10 cellular contexts compared by ENCODE assay signal in genomic region chr6:36769161-36769675, GRCh38.
DNase-seq lines count a peak whose midpoint lies in the region; ATAC-seq and TF ChIP-seq lines count a peak whose summit lies in the region.
"Had no signal": no experiment of that assay in that cellular context is flagged by ENCODE, and none has a peak within 500 bp of the region (broad histone marks: within the 10 kb centered on the region; RNA-seq: fewer than 3 reads in every experiment).

No MANE protein-coding gene starts in this region.

- no peaks in the 10 kb centered on the region for H3K27me3 Mint-ChIP-seq in T-helper 17 cell
- peaks cover 4 to 18% of the 10 kb centered on the region in 2 donors for H3K27me3 Mint-ChIP-seq in stimulated activated naive B cell treated with anti-CD40 and anti-IgM and Interleukin-4, amounts not matched to agents 10 μg/mL and 1 μg/mL and 100 μg/mL, for 72 hours

- TF ChIP-seq CTCF in gastroesophageal sphincter (IDR thresholded peaks at IDR 0.05): no peak

- WGBS in gastroesophageal sphincter (ENCODE audit: low coverage in 1 of 2), 2 donors: 34% methylated on average over 5 of the region's 7 CpGs; no CpG with 5 or more reads in 1 of the 2 donors

- H3K4me3 Mint-ChIP-seq in T-helper 17 cell: peak overlapping the region; percentile 79
- no peak overlapping the region for H3K4me3 Mint-ChIP-seq in stimulated activated naive B cell treated with anti-CD40 and anti-IgM and Interleukin-4, amounts not matched to agents 10 μg/mL and 1 μg/mL and 100 μg/mL, for 72 hours

- ATAC-seq in T-helper 17 cell (peak; percentile 5), gastroesophageal sphincter (no peak)
- peak in 1 of 2 donors; percentile 6 for ATAC-seq in stimulated activated naive B cell treated with anti-CD40 and anti-IgM and Interleukin-4, amounts not matched to agents 10 μg/mL and 1 μg/mL and 100 μg/mL, for 72 hours (replicated peaks)

- no peaks in the 10 kb centered on the region for H3K36me3 ChIP-seq in gastroesophageal sphincter
- H3K36me3 ChIP-seq: sigmoid colon had no signal

- no peaks in the 10 kb centered on the region for H3K36me3 Mint-ChIP-seq in T-helper 17 cell (ENCODE audit: low read depth)
- no peaks in the 10 kb centered on the region for H3K36me3 Mint-ChIP-seq in stimulated activated naive B cell treated with anti-CD40 and anti-IgM and Interleukin-4, amounts not matched to agents 10 μg/mL and 1 μg/mL and 100 μg/mL, for 72 hours

- no peak for TF ChIP-seq POLR2A in gastroesophageal sphincter (IDR thresholded peaks at IDR 0.05)

- no peak for TF ChIP-seq EP300 in gastroesophageal sphincter (IDR thresholded peaks at IDR 0.05)

- H3K9me3 ChIP-seq in T-helper 17 cell (ENCODE audit: control insufficient read depth, low read length, poor library complexity, severe bottlenecking) (no peaks in the 10 kb centered on the region), gastroesophageal sphincter (no peaks in the 10 kb centered on the region)
- H3K9me3 ChIP-seq: sigmoid colon, testis had no signal

- H3K27me3 ChIP-seq in gastroesophageal sphincter: no peaks in the 10 kb centered on the region
- H3K27me3 ChIP-seq: sigmoid colon, testis had no signal

- peak overlapping the region; percentile 92 for H3K27ac Mint-ChIP-seq in T-helper 17 cell
- H3K27ac Mint-ChIP-seq in stimulated activated naive B cell treated with anti-CD40 and anti-IgM and Interleukin-4, amounts not matched to agents 10 μg/mL and 1 μg/mL and 100 μg/mL, for 72 hours: peak overlapping the region; percentile 39

- peaks cover 0 to 41% (median 18%) of the 10 kb centered on the region in 3 donors for H3K4me1 ChIP-seq in gastroesophageal sphincter

- peaks cover 38% of the 10 kb centered on the region for H3K4me1 Mint-ChIP-seq in T-helper 17 cell
- H3K4me1 Mint-ChIP-seq in stimulated activated naive B cell treated with anti-CD40 and anti-IgM and Interleukin-4, amounts not matched to agents 10 μg/mL and 1 μg/mL and 100 μg/mL, for 72 hours: peaks cover 32 to 53% of the 10 kb centered on the region in 2 donors

- DNase-seq in activated CD8-positive, alpha-beta memory T cell treated with anti-CD3 and anti-CD28 coated beads, Interleukin-2, amount 50 U/mL, for 48 hours: peak; percentile 65
- DNase-seq in activated CD8-positive, alpha-beta memory T cell treated with anti-CD3 and anti-CD28 coated beads for 24 hours: no peak
- DNase-seq in T-helper 17 cell: no peak
- DNase-seq in stimulated activated naive B cell treated with anti-CD40 and anti-IgM and Interleukin-4, amounts not matched to agents 10 μg/mL and 1 μg/mL and 100 μg/mL, for 72 hours: no peak
- DNase-seq in HCEC 1CT: no peak
- no peak for DNase-seq in stimulated activated CD4-positive, alpha-beta T cell treated with anti-CD3 and anti-CD28 coated beads, Interleukin-2, amount 100 ng/mL, for 48 hours
- no peak for DNase-seq in NOMO-1 (lab: John Stamatoyannopoulos, UW; ENCODE audit: unreplicated experiment in 2 of 2)
- DNase-seq: sigmoid colon, testis had no signal

- H3K4me3 ChIP-seq in gastroesophageal sphincter: no peak overlapping the region
- H3K4me3 ChIP-seq: sigmoid colon, testis had no signal

- peak overlapping the region in 3 of 4 donors; percentile 42 to 51 (median 45) for H3K27ac ChIP-seq in gastroesophageal sphincter
- H3K27ac ChIP-seq: testis had no signal

- H3K9me3 Mint-ChIP-seq in stimulated activated naive B cell treated with anti-CD40 and anti-IgM and Interleukin-4, amounts not matched to agents 10 μg/mL and 1 μg/mL and 100 μg/mL, for 72 hours: no peaks in the 10 kb centered on the region
